In genomic region chr10:100735345-100736143, GRCh38 we compare ENCODE assay signal across 25 cellular contexts. TPM values are rescaled to one million over a fixed set of nuclear protein-coding genes. Genes with fewer than 3 reads are reported as not detected.
DNase-seq lines count a peak whose midpoint lies in the region; ATAC-seq, FAIRE-seq and TF ChIP-seq lines count a peak whose summit lies in the region.
"Had no signal": no experiment of that assay in that cellular context is flagged by ENCODE, and none has a peak within 500 bp of the region (broad histone marks: within the 10 kb centered on the region; RNA-seq: fewer than 3 reads in every experiment).

No MANE protein-coding gene starts in this region.

- FAIRE-seq in bronchial epithelial cell (lab: Jason Lieb, UNC): peak; percentile 76
- FAIRE-seq: A204.1 had no signal

- CTCF ChIA-PET in SK-N-SH (lab: Yijun Ruan, JAX): interaction anchor here (1.1 to 10.7 kb wide), 7 partner anchors 9 to 253 kb away, joined by 3 to 267 read pairs (median 8); partner anchors contain the start of gene PAX2

- no peak overlapping the region for H3K27ac ChIP-seq in SK-N-SH (ENCODE audit: low read depth in 2 of 2, low read length in 1 of 2)
- H3K27ac ChIP-seq: body of pancreas, esophagus squamous epithelium, heart right ventricle, vagina had no signal

- H3K4me1 ChIP-seq in SK-N-SH (ENCODE audit: control insufficient read depth in 1 of 2, insufficient read depth in 2 of 2, low read depth in 1 of 2, low read length in 1 of 2): peaks cover 0 to 12% of the 10 kb centered on the region in 2 experiments; a peak in 1 of 4 replicates

- no peak overlapping the region for H3K27ac Mint-ChIP-seq in activated naive CD4-positive, alpha-beta T cell treated with anti-CD3 and anti-CD28 coated beads, Interleukin-2, amount 50 U/mL, for 72 hours
- H3K27ac Mint-ChIP-seq: activated CD8-positive, alpha-beta memory T cell treated with anti-CD3 and anti-CD28 coated beads, Interleukin-2, amount 10 ng/mL, durations not matched to agents 7 days and 5 days; activated naive CD4-positive, alpha-beta T cell treated with anti-CD3 and anti-CD28 coated beads, Interleukin-2, amount 10 ng/mL, durations not matched to agents 7 days and 5 days; CD14-positive monocyte; progenitor cell of endocrine pancreas; T-helper 1 cell treated with Interleukin-12 subunit alpha and Interleukin-12 subunit beta and Interleukin-4 antibody, amounts not matched to agents 30 μg/mL and 1 μg/mL, for 36 hours had no signal

- H3K79me2 ChIP-seq in SK-N-SH (ENCODE audit: insufficient read depth): no peaks in the 10 kb centered on the region

- no peaks in the 10 kb centered on the region for H3K9me3 ChIP-seq in SK-N-SH
- H3K9me3 ChIP-seq: body of pancreas, esophagus squamous epithelium, heart right ventricle, vagina had no signal

- H3K9me3 Mint-ChIP-seq in activated naive CD4-positive, alpha-beta T cell treated with anti-CD3 and anti-CD28 coated beads, Interleukin-2, amount 50 U/mL, for 72 hours: no peaks in the 10 kb centered on the region
- H3K9me3 Mint-ChIP-seq: activated naive CD4-positive, alpha-beta T cell treated with anti-CD3 and anti-CD28 coated beads, Interleukin-2, amount 10 ng/mL, durations not matched to agents 7 days and 5 days; T-helper 1 cell treated with Interleukin-12 subunit alpha and Interleukin-12 subunit beta and Interleukin-4 antibody, amounts not matched to agents 30 μg/mL and 1 μg/mL, for 36 hours had no signal

- H4K20me1 ChIP-seq in SK-N-SH (ENCODE audit: insufficient read depth): 0 out of 2 replicates have a peak, but pooled peaks cover 8% of the 10 kb centered on the region

- H3K4me3 ChIP-seq in SK-N-SH (ENCODE audit: low read depth in 2 of 2, low read length in 1 of 2): no peak overlapping the region
- no peak overlapping the region for H3K4me3 ChIP-seq in bronchial epithelial cell (ENCODE audit: low read depth, low read length)
- H3K4me3 ChIP-seq: body of pancreas, heart right ventricle, vagina had no signal

- H3K9me2 ChIP-seq in SK-N-SH: no peaks in the 10 kb centered on the region

- WGBS in SK-N-SH (ENCODE audit: low lambda C conversion rate): 38% methylated on average over 42 of the region's 73 CpGs

- no peak for TF ChIP-seq RAD21 in SK-N-SH (IDR thresholded peaks at IDR 0.05; ENCODE audit: low read length)

- peaks cover 100% of the 10 kb centered on the region for H3K27me3 ChIP-seq in SK-N-SH (ENCODE audit: insufficient read depth)
- H3K27me3 ChIP-seq in bronchial epithelial cell (ENCODE audit: control insufficient read depth, insufficient read depth, low read length): peaks cover 72% of the 10 kb centered on the region

- no peak for TF ChIP-seq EP300 in SK-N-SH (IDR thresholded peaks at IDR 0.05; ENCODE audit: borderline replicate concordance in 1 of 2, low read depth in 1 of 2, low read length in 1 of 2)

- no peak overlapping the region for H3K4me2 ChIP-seq in SK-N-SH

- no peak overlapping the region for H2AFZ ChIP-seq in SK-N-SH (ENCODE audit: low read depth)

- POLR2A ChIA-PET in SK-N-SH (lab: Yijun Ruan, JAX): no interaction called here

- TF ChIP-seq CTCF in SK-N-SH (IDR thresholded peaks at IDR 0.05): no peak
- no peak for TF ChIP-seq CTCF in bronchial epithelial cell (IDR thresholded peaks at IDR 0.05; ENCODE audit: insufficient read depth, low read length, severe bottlenecking)

- no peak overlapping the region for H3K9ac ChIP-seq in SK-N-SH

- no peaks in the 10 kb centered on the region for H3K36me3 ChIP-seq in SK-N-SH (replicated peaks in 1 of 2; ENCODE audit: control insufficient read depth in 1 of 2, insufficient read depth in 2 of 2, low read length in 1 of 2)
- no peaks in the 10 kb centered on the region for H3K36me3 ChIP-seq in bronchial epithelial cell (ENCODE audit: control insufficient read depth, insufficient read depth, low read length)
- H3K36me3 ChIP-seq: esophagus squamous epithelium, heart right ventricle, vagina had no signal

- H3K36me3 Mint-ChIP-seq in activated naive CD4-positive, alpha-beta T cell treated with anti-CD3 and anti-CD28 coated beads, Interleukin-2, amount 50 U/mL, for 72 hours: peaks cover 0 to 14% of the 10 kb centered on the region in 2 donors

- ATAC-seq in SK-N-SH treated with all-trans-retinoic acid at 6 μM for 48 hours: no peak
- ATAC-seq in activated naive CD4-positive, alpha-beta T cell treated with anti-CD3 and anti-CD28 coated beads, Interleukin-2, amount 50 U/mL, for 72 hours: no peak
- ATAC-seq: activated CD8-positive, alpha-beta memory T cell treated with anti-CD3 and anti-CD28 coated beads, Interleukin-2, amount 10 ng/mL, durations not matched to agents 7 days and 5 days; body of pancreas; left colon; Right ventricle myocardium inferior had no signal

- H3F3A ChIP-seq in SK-N-SH (replicated peaks; ENCODE audit: insufficient read depth): no peaks in the 10 kb centered on the region

- DNase-seq in SK-N-SH (peak; percentile 65), bronchial epithelial cell (ENCODE audit: low read depth) (no peak), kidney tubule cell (ENCODE audit: low spot score) (peak; percentile 55), retina (peak; percentile 60), foreskin melanocyte (no peak), GF-D8 (lab: John Stamatoyannopoulos, UW) (no peak)
- DNase-seq in activated naive CD4-positive, alpha-beta T cell treated with anti-CD3 and anti-CD28 coated beads, Interleukin-2, amount 50 U/mL, for 72 hours (ENCODE audit: low spot score in 2 of 2): no peak
- DNase-seq: activated CD8-positive, alpha-beta memory T cell treated with anti-CD3 and anti-CD28 coated beads, Interleukin-2, amount 10 ng/mL, durations not matched to agents 7 days and 5 days; activated naive CD4-positive, alpha-beta T cell treated with anti-CD3 and anti-CD28 coated beads, Interleukin-2, amount 10 ng/mL, durations not matched to agents 7 days and 5 days; body of pancreas; dermis blood vessel endothelial cell; DND-41; esophagus squamous epithelium; heart right ventricle; left colon; NCI-H226; stimulated activated CD4-positive, alpha-beta T cell treated with anti-CD3 and anti-CD28 coated beads, Interleukin-15, amount 100 ng/mL, for 24 hours had no signal

TF ChIP-seq in SK-N-SH, 30 proteins besides CTCF, POLR2A, EP300 and RAD21 (continues in another document):
- TF ChIP-seq RFX5 (IDR thresholded peaks at IDR 0.05; ENCODE audit: low read length) (no peak), RCOR1 (IDR thresholded peaks at IDR 0.05; ENCODE audit: low read length) (no peak), MAX (IDR thresholded peaks at IDR 0.05; ENCODE audit: low read depth) (no peak), ELF1 (IDR thresholded peaks at IDR 0.05) (no peak), FOXM1 (IDR thresholded peaks at IDR 0.05; ENCODE audit: low read depth) (no peak), USF1 (IDR thresholded peaks at IDR 0.05; ENCODE audit: borderline replicate concordance, low read depth) (no peak), POLR2AphosphoS5 (IDR thresholded peaks at IDR 0.05; ENCODE audit: low read depth, low read length) (no peak)

TF ChIP-seq in SK-N-SH treated with all-trans-retinoic acid at 6 μM for 48 hours, 23 proteins besides CTCF, POLR2A, EP300 and RAD21:
- no peak for TF ChIP-seq ISL1 (CRISPR knock-in tag; IDR thresholded peaks at IDR 0.05)
- TF ChIP-seq OSR1 (CRISPR knock-in tag; IDR thresholded peaks at IDR 0.05): no peak

RNA-seq across cellular contexts. Expression of gene PAX2, which starts 9.8 kb away (rescaled TPM):
- polyA plus RNA-seq in SK-N-SH (2012; rRNA removed): not detected in 2 replicates
- not detected in 2 replicates for polyA plus RNA-seq in SK-N-SH (2012; cell fraction: cytosol; rRNA removed)
- polyA plus RNA-seq in SK-N-SH (2012; cell fraction: nucleus; rRNA removed): 0.08 TPM in 1 of 2 replicates, not detected in the other
- not detected in 2 replicates for total RNA-seq in bronchial epithelial cell
- total RNA-seq in activated naive CD4-positive, alpha-beta T cell treated with anti-CD3 and anti-CD28 coated beads, Interleukin-2, amount 50 U/mL, for 72 hours: not detected
- total RNA-seq: activated CD8-positive, alpha-beta memory T cell treated with anti-CD3 and anti-CD28 coated beads, Interleukin-2, amount 10 ng/mL, durations not matched to agents 7 days and 5 days; esophagus squamous epithelium; heart right ventricle; left colon; LHCN-M2; progenitor cell of endocrine pancreas; Right ventricle myocardium inferior; vagina had no signal
- polyA plus RNA-seq: CD14-positive monocyte, heart right ventricle had no signal

Comparison
In these comparisons a context has a peak if more than half of its experiments do, and no peak if none do; other contexts are left out.
1. DNase-seq: peak in SK-N-SH (single experiment), kidney tubule cell (single experiment) and retina (single experiment); none in bronchial epithelial cell (single experiment), foreskin melanocyte (single experiment), GF-D8 (single experiment) and activated naive CD4-positive, alpha-beta T cell treated with anti-CD3 and anti-CD28 coated beads, Interleukin-2, amount 50 U/mL, for 72 hours (0 of 2).